8 cellular contexts compared by ENCODE assay signal in the genomic region with DNA sequence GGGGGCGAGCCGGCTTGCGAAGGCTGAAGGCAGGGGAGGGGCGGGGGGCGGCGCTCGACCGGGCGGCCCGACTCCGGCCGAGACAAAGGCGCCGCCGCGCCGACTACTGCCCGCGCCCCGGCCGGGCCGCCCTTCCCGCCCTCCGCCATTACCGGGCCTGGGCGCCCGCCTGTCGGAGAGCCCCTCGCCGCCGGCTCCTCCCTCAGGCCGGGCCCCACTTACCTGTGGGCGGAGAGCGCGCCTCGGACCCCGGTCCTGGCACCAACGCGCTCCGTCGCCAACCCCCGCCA. TPM values are rescaled to one million over a fixed set of nuclear protein-coding genes. Genes with fewer than 3 reads are reported as not detected.
DNase-seq lines count a peak whose midpoint lies in the region; ATAC-seq lines count a peak whose summit lies in the region.

No MANE protein-coding gene starts in this region.

- ATAC-seq in GM21717 (IDR thresholded peaks at IDR 0.05; ENCODE audit: unreplicated experiment) = peak; percentile 49

- no peaks in the 10 kb centered on the region for H3K27me3 ChIP-seq in mucosa of stomach (ENCODE audit: control insufficient read depth, insufficient read depth, low read length)

- H3K27ac ChIP-seq in KOPT-K1 (ENCODE audit: low read depth, low read length, poor library complexity, severe bottlenecking) (peak overlapping the region; percentile 77), cingulate gyrus (ENCODE audit: low read depth, low read length) (peak overlapping the region; percentile 85)

- H3K9me3 ChIP-seq in KOPT-K1 (ENCODE audit: insufficient read depth, low read length, poor library complexity, severe bottlenecking) (no peaks in the 10 kb centered on the region), mucosa of stomach (ENCODE audit: control insufficient read depth, low read length) (no peaks in the 10 kb centered on the region)

- H3K36me3 ChIP-seq in KOPT-K1 (ENCODE audit: insufficient read depth, low read length) (no peaks in the 10 kb centered on the region), mucosa of stomach (ENCODE audit: control insufficient read depth, insufficient read depth, low read length) (no peaks in the 10 kb centered on the region)

- H3K4me1 ChIP-seq in mucosa of stomach (ENCODE audit: control insufficient read depth, insufficient read depth, low read length) = no peaks in the 10 kb centered on the region

- no peak overlapping the region for H3K4me3 ChIP-seq in mucosa of stomach (ENCODE audit: low read length)

- peak overlapping the region; percentile 86 for H3K9ac ChIP-seq in mucosa of stomach (ENCODE audit: low read length)

- DNase-seq in NCI-H146 (lab: John Stamatoyannopoulos, UW) = peak; percentile 72
- DNase-seq in NCI-H146 treated with DMSO at 0.1 percent for 48 hours (lab: John Stamatoyannopoulos, UW; ENCODE audit: unreplicated experiment) = no peak
- DNase-seq in RKO (ENCODE audit: low spot score) = no peak
- no peak for DNase-seq in SK-N-DZ (ENCODE audit: low spot score)

RNA-seq across cellular contexts. Expression of gene SIAH1, which starts 0.3 kb away (rescaled TPM):
- polyA plus RNA-seq in SK-N-DZ (2014; cell fraction: cytosol; rRNA removed) = 37.5 and 38.5 TPM in 2 replicates
- polyA plus RNA-seq in SK-N-DZ (2014; cell fraction: nucleus; rRNA removed) = 23.2 and 24.9 TPM in 2 replicates
